ENCODE assay signal across 1 cellular context in the genomic region with DNA sequence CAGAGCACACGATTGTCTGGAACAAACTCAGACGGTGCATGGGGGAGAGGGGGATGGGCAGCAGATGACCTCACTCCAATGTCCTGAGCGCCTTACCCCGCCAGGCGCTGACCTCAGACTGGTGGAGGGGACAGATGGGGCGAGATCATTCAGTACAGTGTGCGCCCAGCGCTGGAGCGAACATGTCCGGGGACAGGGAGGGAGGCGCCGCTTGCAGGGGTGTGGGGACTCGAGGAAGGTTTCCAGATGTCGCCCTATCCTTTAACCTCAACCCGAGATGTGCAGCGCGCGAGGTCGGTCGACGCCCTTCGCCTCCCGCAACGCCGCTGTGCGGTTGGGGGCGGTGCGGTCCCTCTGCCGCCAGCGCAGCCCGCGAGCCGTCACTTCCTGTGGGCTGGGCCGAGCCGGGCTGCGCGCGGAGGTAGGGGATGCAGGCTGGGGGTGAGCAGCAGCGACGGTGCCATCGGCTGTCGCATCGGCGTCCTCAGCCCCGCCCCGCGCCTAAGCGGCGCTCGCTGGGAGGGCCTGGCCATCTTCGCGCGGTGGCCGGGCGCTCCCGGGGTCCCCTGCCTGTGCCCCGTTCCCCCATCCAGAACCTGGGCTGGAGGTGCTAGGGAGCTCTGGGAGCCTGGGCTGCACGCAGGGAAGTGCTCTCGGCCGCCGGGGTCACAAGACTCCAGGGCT.
A peak's percentile ranks its signal among the peaks of the same experiment; 100 is the strongest.
TF ChIP-seq lines count a peak whose summit lies in the region.

No MANE protein-coding gene starts in this region.

TF ChIP-seq in HepG2, 621 proteins besides CTCF, POLR2A, EP300 and RAD21 (continued from another document and continues in another):
- TF ChIP-seq NFKB2 (CRISPR knock-in tag; IDR thresholded peaks at IDR 0.05; ENCODE audit: borderline replicate concordance), result peak; percentile 94; the same call in 1 of the 2 replicates
- no peak for TF ChIP-seq FOXJ3 (CRISPR knock-in tag; IDR thresholded peaks at IDR 0.05; ENCODE audit: borderline replicate concordance)
- TF ChIP-seq ZNF230 (CRISPR knock-in tag; IDR thresholded peaks at IDR 0.05), result peak; percentile 89
- TF ChIP-seq RBM22 (optimal IDR thresholded peaks at IDR 0.05; ENCODE audit: low read length), result no peak
- peak; percentile 20; the same call in 1 of the 2 replicates for TF ChIP-seq ZNF746 (CRISPR knock-in tag; IDR thresholded peaks at IDR 0.05)
- no peak for TF ChIP-seq CENPT (CRISPR knock-in tag; IDR thresholded peaks at IDR 0.05; ENCODE audit: low read depth)
- TF ChIP-seq ZNF354B (CRISPR knock-in tag; IDR thresholded peaks at IDR 0.05), result no peak
- no peak for TF ChIP-seq LCORL (IDR thresholded peaks at IDR 0.05)
- peak; percentile 74; the same call in 1 of the 2 replicates for TF ChIP-seq LCORL (CRISPR knock-in tag; IDR thresholded peaks at IDR 0.05)
- TF ChIP-seq, protein P1, sequence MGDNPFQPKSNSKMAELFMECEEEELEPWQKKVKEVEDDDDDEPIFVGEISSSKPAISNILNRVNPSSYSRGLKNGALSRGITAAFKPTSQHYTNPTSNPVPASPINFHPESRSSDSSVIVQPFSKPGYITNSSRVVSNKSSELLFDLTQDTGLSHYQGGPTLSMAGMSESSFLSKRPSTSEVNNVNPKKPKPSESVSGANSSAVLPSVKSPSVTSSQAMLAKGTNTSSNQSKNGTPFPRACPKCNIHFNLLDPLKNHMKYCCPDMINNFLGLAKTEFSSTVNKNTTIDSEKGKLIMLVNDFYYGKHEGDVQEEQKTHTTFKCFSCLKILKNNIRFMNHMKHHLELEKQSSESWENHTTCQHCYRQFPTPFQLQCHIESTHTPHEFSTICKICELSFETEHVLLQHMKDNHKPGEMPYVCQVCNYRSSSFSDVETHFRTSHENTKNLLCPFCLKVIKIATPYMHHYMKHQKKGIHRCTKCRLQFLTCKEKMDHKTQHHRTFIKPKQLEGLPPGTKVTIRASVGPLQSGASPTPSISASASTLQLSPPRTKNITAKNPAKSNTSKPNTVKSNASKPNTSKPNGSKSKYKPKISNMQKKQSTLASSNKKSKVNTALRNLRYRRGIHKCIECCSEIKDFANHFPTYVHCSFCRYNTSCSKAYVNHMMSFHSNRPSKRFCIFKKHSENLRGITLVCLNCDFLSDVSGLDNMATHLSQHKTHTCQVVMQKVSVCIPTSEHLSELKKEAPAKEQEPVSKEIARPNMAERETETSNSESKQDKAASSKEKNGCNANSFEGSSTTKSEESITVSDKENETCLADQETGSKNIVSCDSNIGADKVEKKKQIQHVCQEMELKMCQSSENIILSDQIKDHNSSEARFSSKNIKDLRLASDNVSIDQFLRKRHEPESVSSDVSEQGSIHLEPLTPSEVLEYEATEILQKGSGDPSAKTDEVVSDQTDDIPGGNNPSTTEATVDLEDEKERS (CRISPR knock-in tag; IDR thresholded peaks at IDR 0.05), result peak; percentile 93
- TF ChIP-seq DZIP1 (CRISPR knock-in tag; IDR thresholded peaks at IDR 0.05), result peak; percentile 95
- TF ChIP-seq, protein P2, sequence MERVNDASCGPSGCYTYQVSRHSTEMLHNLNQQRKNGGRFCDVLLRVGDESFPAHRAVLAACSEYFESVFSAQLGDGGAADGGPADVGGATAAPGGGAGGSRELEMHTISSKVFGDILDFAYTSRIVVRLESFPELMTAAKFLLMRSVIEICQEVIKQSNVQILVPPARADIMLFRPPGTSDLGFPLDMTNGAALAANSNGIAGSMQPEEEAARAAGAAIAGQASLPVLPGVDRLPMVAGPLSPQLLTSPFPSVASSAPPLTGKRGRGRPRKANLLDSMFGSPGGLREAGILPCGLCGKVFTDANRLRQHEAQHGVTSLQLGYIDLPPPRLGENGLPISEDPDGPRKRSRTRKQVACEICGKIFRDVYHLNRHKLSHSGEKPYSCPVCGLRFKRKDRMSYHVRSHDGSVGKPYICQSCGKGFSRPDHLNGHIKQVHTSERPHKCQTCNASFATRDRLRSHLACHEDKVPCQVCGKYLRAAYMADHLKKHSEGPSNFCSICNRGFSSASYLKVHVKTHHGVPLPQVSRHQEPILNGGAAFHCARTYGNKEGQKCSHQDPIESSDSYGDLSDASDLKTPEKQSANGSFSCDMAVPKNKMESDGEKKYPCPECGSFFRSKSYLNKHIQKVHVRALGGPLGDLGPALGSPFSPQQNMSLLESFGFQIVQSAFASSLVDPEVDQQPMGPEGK (CRISPR knock-in tag; IDR thresholded peaks at IDR 0.05), result peak; percentile 67
- no peak for TF ChIP-seq PLRG1 (conservative IDR thresholded peaks at IDR 0.05)
- TF ChIP-seq HOXA3 (CRISPR knock-in tag; IDR thresholded peaks at IDR 0.05), result peak; percentile 96
- peak; percentile 94 for TF ChIP-seq KDM2A (CRISPR knock-in tag; IDR thresholded peaks at IDR 0.05; ENCODE audit: borderline replicate concordance, low read depth)
- TF ChIP-seq SMAD3 (CRISPR knock-in tag; IDR thresholded peaks at IDR 0.05), result no peak
- 0 out of 2 replicates have a peak, but pooled peaks have one; percentile 48 for TF ChIP-seq CC2D1A (CRISPR knock-in tag; IDR thresholded peaks at IDR 0.05)
- peak; percentile 66; the same call in 1 of the 2 replicates for TF ChIP-seq NFKBIZ (CRISPR knock-in tag; IDR thresholded peaks at IDR 0.05)
- TF ChIP-seq, protein P3, sequence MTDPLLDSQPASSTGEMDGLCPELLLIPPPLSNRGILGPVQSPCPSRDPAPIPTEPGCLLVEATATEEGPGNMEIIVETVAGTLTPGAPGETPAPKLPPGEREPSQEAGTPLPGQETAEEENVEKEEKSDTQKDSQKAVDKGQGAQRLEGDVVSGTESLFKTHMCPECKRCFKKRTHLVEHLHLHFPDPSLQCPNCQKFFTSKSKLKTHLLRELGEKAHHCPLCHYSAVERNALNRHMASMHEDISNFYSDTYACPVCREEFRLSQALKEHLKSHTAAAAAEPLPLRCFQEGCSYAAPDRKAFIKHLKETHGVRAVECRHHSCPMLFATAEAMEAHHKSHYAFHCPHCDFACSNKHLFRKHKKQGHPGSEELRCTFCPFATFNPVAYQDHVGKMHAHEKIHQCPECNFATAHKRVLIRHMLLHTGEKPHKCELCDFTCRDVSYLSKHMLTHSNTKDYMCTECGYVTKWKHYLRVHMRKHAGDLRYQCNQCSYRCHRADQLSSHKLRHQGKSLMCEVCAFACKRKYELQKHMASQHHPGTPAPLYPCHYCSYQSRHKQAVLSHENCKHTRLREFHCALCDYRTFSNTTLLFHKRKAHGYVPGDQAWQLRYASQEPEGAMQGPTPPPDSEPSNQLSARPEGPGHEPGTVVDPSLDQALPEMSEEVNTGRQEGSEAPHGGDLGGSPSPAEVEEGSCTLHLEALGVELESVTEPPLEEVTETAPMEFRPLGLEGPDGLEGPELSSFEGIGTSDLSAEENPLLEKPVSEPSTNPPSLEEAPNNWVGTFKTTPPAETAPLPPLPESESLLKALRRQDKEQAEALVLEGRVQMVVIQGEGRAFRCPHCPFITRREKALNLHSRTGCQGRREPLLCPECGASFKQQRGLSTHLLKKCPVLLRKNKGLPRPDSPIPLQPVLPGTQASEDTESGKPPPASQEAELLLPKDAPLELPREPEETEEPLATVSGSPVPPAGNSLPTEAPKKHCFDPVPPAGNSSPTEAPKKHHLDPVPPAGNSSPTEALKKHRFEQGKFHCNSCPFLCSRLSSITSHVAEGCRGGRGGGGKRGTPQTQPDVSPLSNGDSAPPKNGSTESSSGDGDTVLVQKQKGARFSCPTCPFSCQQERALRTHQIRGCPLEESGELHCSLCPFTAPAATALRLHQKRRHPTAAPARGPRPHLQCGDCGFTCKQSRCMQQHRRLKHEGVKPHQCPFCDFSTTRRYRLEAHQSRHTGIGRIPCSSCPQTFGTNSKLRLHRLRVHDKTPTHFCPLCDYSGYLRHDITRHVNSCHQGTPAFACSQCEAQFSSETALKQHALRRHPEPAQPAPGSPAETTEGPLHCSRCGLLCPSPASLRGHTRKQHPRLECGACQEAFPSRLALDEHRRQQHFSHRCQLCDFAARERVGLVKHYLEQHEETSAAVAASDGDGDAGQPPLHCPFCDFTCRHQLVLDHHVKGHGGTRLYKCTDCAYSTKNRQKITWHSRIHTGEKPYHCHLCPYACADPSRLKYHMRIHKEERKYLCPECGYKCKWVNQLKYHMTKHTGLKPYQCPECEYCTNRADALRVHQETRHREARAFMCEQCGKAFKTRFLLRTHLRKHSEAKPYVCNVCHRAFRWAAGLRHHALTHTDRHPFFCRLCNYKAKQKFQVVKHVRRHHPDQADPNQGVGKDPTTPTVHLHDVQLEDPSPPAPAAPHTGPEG (CRISPR knock-in tag; IDR thresholded peaks at IDR 0.05), result peak; percentile 87
- TF ChIP-seq, protein P4, sequence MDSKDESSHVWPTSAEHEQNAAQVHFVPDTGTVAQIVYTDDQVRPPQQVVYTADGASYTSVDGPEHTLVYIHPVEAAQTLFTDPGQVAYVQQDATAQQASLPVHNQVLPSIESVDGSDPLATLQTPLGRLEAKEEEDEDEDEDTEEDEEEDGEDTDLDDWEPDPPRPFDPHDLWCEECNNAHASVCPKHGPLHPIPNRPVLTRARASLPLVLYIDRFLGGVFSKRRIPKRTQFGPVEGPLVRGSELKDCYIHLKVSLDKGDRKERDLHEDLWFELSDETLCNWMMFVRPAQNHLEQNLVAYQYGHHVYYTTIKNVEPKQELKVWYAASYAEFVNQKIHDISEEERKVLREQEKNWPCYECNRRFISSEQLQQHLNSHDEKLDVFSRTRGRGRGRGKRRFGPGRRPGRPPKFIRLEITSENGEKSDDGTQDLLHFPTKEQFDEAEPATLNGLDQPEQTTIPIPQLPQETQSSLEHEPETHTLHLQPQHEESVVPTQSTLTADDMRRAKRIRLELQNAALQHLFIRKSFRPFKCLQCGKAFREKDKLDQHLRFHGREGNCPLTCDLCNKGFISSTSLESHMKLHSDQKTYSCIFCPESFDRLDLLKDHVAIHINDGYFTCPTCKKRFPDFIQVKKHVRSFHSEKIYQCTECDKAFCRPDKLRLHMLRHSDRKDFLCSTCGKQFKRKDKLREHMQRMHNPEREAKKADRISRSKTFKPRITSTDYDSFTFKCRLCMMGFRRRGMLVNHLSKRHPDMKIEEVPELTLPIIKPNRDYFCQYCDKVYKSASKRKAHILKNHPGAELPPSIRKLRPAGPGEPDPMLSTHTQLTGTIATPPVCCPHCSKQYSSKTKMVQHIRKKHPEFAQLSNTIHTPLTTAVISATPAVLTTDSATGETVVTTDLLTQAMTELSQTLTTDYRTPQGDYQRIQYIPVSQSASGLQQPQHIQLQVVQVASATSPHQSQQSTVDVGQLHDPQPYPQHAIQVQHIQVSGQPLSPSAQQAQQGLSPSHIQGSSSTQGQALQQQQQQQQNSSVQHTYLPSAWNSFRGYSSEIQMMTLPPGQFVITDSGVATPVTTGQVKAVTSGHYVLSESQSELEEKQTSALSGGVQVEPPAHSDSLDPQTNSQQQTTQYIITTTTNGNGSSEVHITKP (CRISPR knock-in tag; IDR thresholded peaks at IDR 0.05; ENCODE audit: low read depth), result no peak
- no peak for TF ChIP-seq RELA (CRISPR knock-in tag; IDR thresholded peaks at IDR 0.05)
- TF ChIP-seq ZNF431 (CRISPR knock-in tag; IDR thresholded peaks at IDR 0.05; ENCODE audit: borderline replicate concordance, low read depth), result peak; percentile 75; the same call in 1 of the 2 replicates
- TF ChIP-seq ZBTB43 (CRISPR knock-in tag; conservative IDR thresholded peaks at IDR 0.05), result peak; percentile 53; the same call in 1 of the 2 replicates
- TF ChIP-seq MEF2D (CRISPR knock-in tag; IDR thresholded peaks at IDR 0.05), result peak; percentile 71; the same call in 1 of the 2 replicates
- no peak for TF ChIP-seq RFX1 (IDR thresholded peaks at IDR 0.05)
- 0 out of 2 replicates have a peak, but pooled peaks have one; percentile 53 for TF ChIP-seq ZBTB21 (CRISPR knock-in tag; IDR thresholded peaks at IDR 0.05)
- TF ChIP-seq ZNF781 (CRISPR knock-in tag; IDR thresholded peaks at IDR 0.05; ENCODE audit: borderline replicate concordance, not compliant biosample characterization), result peak; percentile 83
- peak; percentile 86; the same call in 1 of the 2 replicates for TF ChIP-seq ZNF337 (CRISPR knock-in tag; IDR thresholded peaks at IDR 0.05; ENCODE audit: borderline replicate concordance, low read depth)
- peak; percentile 62 for TF ChIP-seq FOXA3 (CRISPR knock-in tag; IDR thresholded peaks at IDR 0.05)
- no peak; the same call in 1 of the 2 replicates for TF ChIP-seq HNF4A (CRISPR knock-in tag; IDR thresholded peaks at IDR 0.05)
- peak; percentile 73 for TF ChIP-seq SP2 (CRISPR knock-in tag; IDR thresholded peaks at IDR 0.05)
- peak; percentile 87; the same call in 1 of the 2 replicates for TF ChIP-seq ZNF879 (CRISPR knock-in tag; IDR thresholded peaks at IDR 0.05)
- TF ChIP-seq ZFYVE20 (CRISPR knock-in tag; IDR thresholded peaks at IDR 0.05; ENCODE audit: borderline replicate concordance, low read depth), result peak; percentile 77; the same call in 1 of the 2 replicates
- TF ChIP-seq POGK (CRISPR knock-in tag; conservative IDR thresholded peaks at IDR 0.05), result peak; percentile 78
- no peak for TF ChIP-seq SUZ12 (IDR thresholded peaks at IDR 0.05; ENCODE audit: low read depth, low read length)
